In genomic region chr3:48511551-48511950, GRCh38 we compare ENCODE assay signal across 1 cellular context.
TF ChIP-seq lines count a peak whose summit lies in the region.

No MANE protein-coding gene starts in this region.

TF ChIP-seq in IMR-90, 13 proteins besides CTCF, POLR2A, EP300 and RAD21:
- TF ChIP-seq MAFK (IDR thresholded peaks at IDR 0.05; ENCODE audit: low read depth, low read length) (0 out of 2 replicates have a peak, but pooled peaks have one; percentile 43), CHD1 (IDR thresholded peaks at IDR 0.05; ENCODE audit: low read depth, low read length) (no peak)
